ENCODE assay signal across 1 cellular context in the genomic region with DNA sequence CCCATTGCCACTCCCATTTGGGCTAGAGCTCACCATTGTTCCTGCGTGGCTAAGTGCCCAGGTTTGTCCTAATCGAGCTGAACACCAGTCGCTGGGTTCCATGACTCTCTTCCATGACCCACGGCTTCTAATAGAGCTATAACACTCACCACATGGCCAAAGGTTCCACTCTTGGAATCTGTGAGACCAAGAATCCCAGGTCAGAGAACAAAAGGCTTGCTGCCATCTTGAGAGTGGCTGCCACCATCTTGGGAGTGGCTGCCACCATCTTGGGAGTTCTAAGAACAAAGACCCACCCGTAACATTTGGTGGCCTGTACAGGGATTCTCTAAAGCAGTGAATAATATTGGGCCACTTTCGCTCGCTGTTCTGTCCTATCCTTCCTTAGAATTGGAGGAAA.
TF ChIP-seq lines count a peak whose summit lies in the region.

No MANE protein-coding gene starts in this region.

TF ChIP-seq in K562, 482 proteins besides CTCF, POLR2A, EP300 and RAD21 (continued from another document):
- TF ChIP-seq GABPA (tag; conservative IDR thresholded peaks at IDR 0.05; ENCODE audit: low read depth) (no peak), SETDB1 (IDR thresholded peaks at IDR 0.05; ENCODE audit: low read length) (no peak), BCOR (IDR thresholded peaks at IDR 0.05) (no peak), KLF1 (tag; IDR thresholded peaks at IDR 0.05) (no peak), GTF2A2 (tag; IDR thresholded peaks at IDR 0.05) (no peak), CBX3 (IDR thresholded peaks at IDR 0.05; ENCODE audit: borderline replicate concordance in 1 of 2, low read length in 2 of 2) (no peak), NR2C1 (IDR thresholded peaks at IDR 0.05) (0 out of 2 replicates have a peak, but pooled peaks have one; percentile 22), NR2C1 (tag; IDR thresholded peaks at IDR 0.05) (no peak), BRD9 (IDR thresholded peaks at IDR 0.05; ENCODE audit: low read depth, partially characterized antibody) (no peak), SMARCB1 (IDR thresholded peaks at IDR 0.05; ENCODE audit: insufficient read length, low read depth) (no peak), ZNF766 (CRISPR knock-in tag; conservative IDR thresholded peaks at IDR 0.05) (peak; percentile 71), MEIS2 (IDR thresholded peaks at IDR 0.05; ENCODE audit: partially characterized antibody) (no peak), EHMT2 (IDR thresholded peaks at IDR 0.05) (no peak), HCFC1 (IDR thresholded peaks at IDR 0.05; ENCODE audit: low read depth, low read length) (peak; percentile 35; the same call in 1 of the 2 replicates), ZNF76 (CRISPR knock-in tag; IDR thresholded peaks at IDR 0.05; ENCODE audit: borderline replicate concordance) (no peak), ARHGAP35 (IDR thresholded peaks at IDR 0.05; ENCODE audit: partially characterized antibody) (no peak), ZNF586 (CRISPR knock-in tag; conservative IDR thresholded peaks at IDR 0.05) (no peak), PTTG1 (tag; IDR thresholded peaks at IDR 0.05; ENCODE audit: low read depth) (no peak), TAF7 (tag; IDR thresholded peaks at IDR 0.05) (no peak), RHOXF2B (CRISPR knock-in tag; conservative IDR thresholded peaks at IDR 0.05) (no peak), E2F3 (CRISPR knock-in tag; IDR thresholded peaks at IDR 0.05) (no peak), NEUROD1 (IDR thresholded peaks at IDR 0.05; ENCODE audit: borderline replicate concordance, low read depth, low read length, partially characterized antibody) (no peak)
- TF ChIP-seq, protein P1, sequence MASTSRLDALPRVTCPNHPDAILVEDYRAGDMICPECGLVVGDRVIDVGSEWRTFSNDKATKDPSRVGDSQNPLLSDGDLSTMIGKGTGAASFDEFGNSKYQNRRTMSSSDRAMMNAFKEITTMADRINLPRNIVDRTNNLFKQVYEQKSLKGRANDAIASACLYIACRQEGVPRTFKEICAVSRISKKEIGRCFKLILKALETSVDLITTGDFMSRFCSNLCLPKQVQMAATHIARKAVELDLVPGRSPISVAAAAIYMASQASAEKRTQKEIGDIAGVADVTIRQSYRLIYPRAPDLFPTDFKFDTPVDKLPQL (IDR thresholded peaks at IDR 0.05; ENCODE audit: extremely low read depth, insufficient read length) = no peak
- TF ChIP-seq, protein P2, sequence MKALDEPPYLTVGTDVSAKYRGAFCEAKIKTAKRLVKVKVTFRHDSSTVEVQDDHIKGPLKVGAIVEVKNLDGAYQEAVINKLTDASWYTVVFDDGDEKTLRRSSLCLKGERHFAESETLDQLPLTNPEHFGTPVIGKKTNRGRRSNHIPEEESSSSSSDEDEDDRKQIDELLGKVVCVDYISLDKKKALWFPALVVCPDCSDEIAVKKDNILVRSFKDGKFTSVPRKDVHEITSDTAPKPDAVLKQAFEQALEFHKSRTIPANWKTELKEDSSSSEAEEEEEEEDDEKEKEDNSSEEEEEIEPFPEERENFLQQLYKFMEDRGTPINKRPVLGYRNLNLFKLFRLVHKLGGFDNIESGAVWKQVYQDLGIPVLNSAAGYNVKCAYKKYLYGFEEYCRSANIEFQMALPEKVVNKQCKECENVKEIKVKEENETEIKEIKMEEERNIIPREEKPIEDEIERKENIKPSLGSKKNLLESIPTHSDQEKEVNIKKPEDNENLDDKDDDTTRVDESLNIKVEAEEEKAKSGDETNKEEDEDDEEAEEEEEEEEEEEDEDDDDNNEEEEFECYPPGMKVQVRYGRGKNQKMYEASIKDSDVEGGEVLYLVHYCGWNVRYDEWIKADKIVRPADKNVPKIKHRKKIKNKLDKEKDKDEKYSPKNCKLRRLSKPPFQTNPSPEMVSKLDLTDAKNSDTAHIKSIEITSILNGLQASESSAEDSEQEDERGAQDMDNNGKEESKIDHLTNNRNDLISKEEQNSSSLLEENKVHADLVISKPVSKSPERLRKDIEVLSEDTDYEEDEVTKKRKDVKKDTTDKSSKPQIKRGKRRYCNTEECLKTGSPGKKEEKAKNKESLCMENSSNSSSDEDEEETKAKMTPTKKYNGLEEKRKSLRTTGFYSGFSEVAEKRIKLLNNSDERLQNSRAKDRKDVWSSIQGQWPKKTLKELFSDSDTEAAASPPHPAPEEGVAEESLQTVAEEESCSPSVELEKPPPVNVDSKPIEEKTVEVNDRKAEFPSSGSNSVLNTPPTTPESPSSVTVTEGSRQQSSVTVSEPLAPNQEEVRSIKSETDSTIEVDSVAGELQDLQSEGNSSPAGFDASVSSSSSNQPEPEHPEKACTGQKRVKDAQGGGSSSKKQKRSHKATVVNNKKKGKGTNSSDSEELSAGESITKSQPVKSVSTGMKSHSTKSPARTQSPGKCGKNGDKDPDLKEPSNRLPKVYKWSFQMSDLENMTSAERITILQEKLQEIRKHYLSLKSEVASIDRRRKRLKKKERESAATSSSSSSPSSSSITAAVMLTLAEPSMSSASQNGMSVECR (CRISPR knock-in tag; IDR thresholded peaks at IDR 0.05) = no peak
- TF ChIP-seq, protein P3, sequence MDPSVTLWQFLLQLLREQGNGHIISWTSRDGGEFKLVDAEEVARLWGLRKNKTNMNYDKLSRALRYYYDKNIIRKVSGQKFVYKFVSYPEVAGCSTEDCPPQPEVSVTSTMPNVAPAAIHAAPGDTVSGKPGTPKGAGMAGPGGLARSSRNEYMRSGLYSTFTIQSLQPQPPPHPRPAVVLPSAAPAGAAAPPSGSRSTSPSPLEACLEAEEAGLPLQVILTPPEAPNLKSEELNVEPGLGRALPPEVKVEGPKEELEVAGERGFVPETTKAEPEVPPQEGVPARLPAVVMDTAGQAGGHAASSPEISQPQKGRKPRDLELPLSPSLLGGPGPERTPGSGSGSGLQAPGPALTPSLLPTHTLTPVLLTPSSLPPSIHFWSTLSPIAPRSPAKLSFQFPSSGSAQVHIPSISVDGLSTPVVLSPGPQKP (CRISPR knock-in tag; IDR thresholded peaks at IDR 0.05) = no peak
- TF ChIP-seq, protein P4, sequence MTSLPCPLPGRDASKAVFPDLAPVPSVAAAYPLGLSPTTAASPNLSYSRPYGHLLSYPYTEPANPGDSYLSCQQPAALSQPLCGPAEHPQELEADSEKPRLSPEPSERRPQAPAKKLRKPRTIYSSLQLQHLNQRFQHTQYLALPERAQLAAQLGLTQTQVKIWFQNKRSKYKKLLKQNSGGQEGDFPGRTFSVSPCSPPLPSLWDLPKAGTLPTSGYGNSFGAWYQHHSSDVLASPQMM (CRISPR knock-in tag; IDR thresholded peaks at IDR 0.05) = no peak
- TF ChIP-seq, protein P5, sequence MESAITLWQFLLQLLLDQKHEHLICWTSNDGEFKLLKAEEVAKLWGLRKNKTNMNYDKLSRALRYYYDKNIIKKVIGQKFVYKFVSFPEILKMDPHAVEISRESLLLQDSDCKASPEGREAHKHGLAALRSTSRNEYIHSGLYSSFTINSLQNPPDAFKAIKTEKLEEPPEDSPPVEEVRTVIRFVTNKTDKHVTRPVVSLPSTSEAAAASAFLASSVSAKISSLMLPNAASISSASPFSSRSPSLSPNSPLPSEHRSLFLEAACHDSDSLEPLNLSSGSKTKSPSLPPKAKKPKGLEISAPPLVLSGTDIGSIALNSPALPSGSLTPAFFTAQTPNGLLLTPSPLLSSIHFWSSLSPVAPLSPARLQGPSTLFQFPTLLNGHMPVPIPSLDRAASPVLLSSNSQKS (CRISPR knock-in tag; IDR thresholded peaks at IDR 0.05) = no peak
- TF ChIP-seq, protein P6, sequence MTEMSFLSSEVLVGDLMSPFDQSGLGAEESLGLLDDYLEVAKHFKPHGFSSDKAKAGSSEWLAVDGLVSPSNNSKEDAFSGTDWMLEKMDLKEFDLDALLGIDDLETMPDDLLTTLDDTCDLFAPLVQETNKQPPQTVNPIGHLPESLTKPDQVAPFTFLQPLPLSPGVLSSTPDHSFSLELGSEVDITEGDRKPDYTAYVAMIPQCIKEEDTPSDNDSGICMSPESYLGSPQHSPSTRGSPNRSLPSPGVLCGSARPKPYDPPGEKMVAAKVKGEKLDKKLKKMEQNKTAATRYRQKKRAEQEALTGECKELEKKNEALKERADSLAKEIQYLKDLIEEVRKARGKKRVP (CRISPR knock-in tag; IDR thresholded peaks at IDR 0.05) = no peak
- TF ChIP-seq, protein P7, sequence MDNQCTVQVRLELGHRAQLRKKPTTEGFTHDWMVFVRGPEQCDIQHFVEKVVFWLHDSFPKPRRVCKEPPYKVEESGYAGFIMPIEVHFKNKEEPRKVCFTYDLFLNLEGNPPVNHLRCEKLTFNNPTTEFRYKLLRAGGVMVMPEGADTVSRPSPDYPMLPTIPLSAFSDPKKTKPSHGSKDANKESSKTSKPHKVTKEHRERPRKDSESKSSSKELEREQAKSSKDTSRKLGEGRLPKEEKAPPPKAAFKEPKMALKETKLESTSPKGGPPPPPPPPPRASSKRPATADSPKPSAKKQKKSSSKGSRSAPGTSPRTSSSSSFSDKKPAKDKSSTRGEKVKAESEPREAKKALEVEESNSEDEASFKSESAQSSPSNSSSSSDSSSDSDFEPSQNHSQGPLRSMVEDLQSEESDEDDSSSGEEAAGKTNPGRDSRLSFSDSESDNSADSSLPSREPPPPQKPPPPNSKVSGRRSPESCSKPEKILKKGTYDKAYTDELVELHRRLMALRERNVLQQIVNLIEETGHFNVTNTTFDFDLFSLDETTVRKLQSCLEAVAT (IDR thresholded peaks at IDR 0.05) = no peak
TF ChIP-seq in K562: peak in this region for 13.
